ENCODE assay signal across 17 cellular contexts in genomic region chr20:44943828-44944227, GRCh38. TPM values are rescaled to one million over a fixed set of nuclear protein-coding genes. Genes with fewer than 3 reads are reported as not detected.
DNase-seq lines count a peak whose midpoint lies in the region; ATAC-seq, FAIRE-seq and TF ChIP-seq lines count a peak whose summit lies in the region.
"Had no signal": no experiment of that assay in that cellular context is flagged by ENCODE, and none has a peak within 500 bp of the region (broad histone marks: within the 10 kb centered on the region; RNA-seq: fewer than 3 reads in every experiment).

No MANE protein-coding gene starts in this region.

- in situ Hi-C loops in HepG2 (cut with HindIII; ENCODE audit: extremely low pct_ligation_motif_present, low pct_unique_long_range_greater_than_20kb) = no loop called here

- no peak overlapping the region for H3K4me3 Mint-ChIP-seq in activated T-cell treated with anti-CD3 and anti-CD28 coated beads, Interleukin-2, amount 50 U/mL, for 24 hours
- no peak overlapping the region for H3K4me3 Mint-ChIP-seq in activated T-cell treated with anti-CD3 and anti-CD28 coated beads, Interleukin-2, amount 50 U/mL, for 4 hours
- H3K4me3 Mint-ChIP-seq in nephron = no peak overlapping the region
- H3K4me3 Mint-ChIP-seq: CD4-positive, CD25-positive, alpha-beta regulatory T cell had no signal

- H3K9ac ChIP-seq in HepG2 (ENCODE audit: insufficient read depth, low read depth, low read length) = no peak overlapping the region
- H3K9ac ChIP-seq: BLaER1 treated with 17β-estradiol and CSF1 and Interleukin-3, amounts not matched to agents 10 nM and 100 nM; GM23248 had no signal

- no TSS peak for BruUV-seq in HepG2 (replicated peaks; lab: Mats Ljungman, UMichigan)

- H3K27me3 ChIP-seq in HepG2 (ENCODE audit: control insufficient read depth in 1 of 2, insufficient read depth in 2 of 2, low read length in 2 of 2) = no peaks in the 10 kb centered on the region
- H3K27me3 ChIP-seq in right lobe of liver = no peaks in the 10 kb centered on the region
- H3K27me3 ChIP-seq: BLaER1 treated with 17β-estradiol and CSF1 and Interleukin-3, amounts not matched to agents 10 nM and 100 nM had no signal

- peaks cover 19% of the 10 kb centered on the region for H3K4me1 ChIP-seq in HepG2 (ENCODE audit: insufficient read depth, low read length)
- peaks cover 0 to 20% (median 6%) of the 10 kb centered on the region in 4 donors for H3K4me1 ChIP-seq in right lobe of liver
- H3K4me1 ChIP-seq: BLaER1 treated with 17β-estradiol and CSF1 and Interleukin-3, amounts not matched to agents 10 nM and 100 nM had no signal

- no peak overlapping the region for H3K4me3 ChIP-seq in HepG2 (replicated peaks in 1 of 3; ENCODE audit: insufficient read depth in 1 of 3, low read depth in 2 of 3, low read length in 3 of 3)
- H3K4me3 ChIP-seq in right lobe of liver = no peak overlapping the region
- H3K4me3 ChIP-seq: BLaER1 treated with 17β-estradiol and CSF1 and Interleukin-3, amounts not matched to agents 10 nM and 100 nM; GM23248 had no signal

- H3K9me3 ChIP-seq in HepG2 (ENCODE audit: low read length) = no peaks in the 10 kb centered on the region
- no peaks in the 10 kb centered on the region for H3K9me3 ChIP-seq in right lobe of liver
- H3K9me3 ChIP-seq: BLaER1 treated with 17β-estradiol and CSF1 and Interleukin-3, amounts not matched to agents 10 nM and 100 nM had no signal

- H3K4me1 Mint-ChIP-seq in activated T-cell treated with anti-CD3 and anti-CD28 coated beads, Interleukin-2, amount 50 U/mL, for 24 hours (ENCODE audit: low read depth) = no peaks in the 10 kb centered on the region
- peaks cover 6% of the 10 kb centered on the region for H3K4me1 Mint-ChIP-seq in activated T-cell treated with anti-CD3 and anti-CD28 coated beads, Interleukin-2, amount 50 U/mL, for 4 hours (ENCODE audit: low read depth)
- H3K4me1 Mint-ChIP-seq in nephron = no peaks in the 10 kb centered on the region

- H2AFZ ChIP-seq in HepG2 (ENCODE audit: low read length) = no peak overlapping the region
- H2AFZ ChIP-seq: GM23248 had no signal

- no peaks in the 10 kb centered on the region for H3K27me3 Mint-ChIP-seq in activated T-cell treated with anti-CD3 and anti-CD28 coated beads, Interleukin-2, amount 50 U/mL, for 24 hours
- no peaks in the 10 kb centered on the region for H3K27me3 Mint-ChIP-seq in activated T-cell treated with anti-CD3 and anti-CD28 coated beads, Interleukin-2, amount 50 U/mL, for 4 hours (ENCODE audit: low read depth)
- no peaks in the 10 kb centered on the region for H3K27me3 Mint-ChIP-seq in nephron (ENCODE audit: low read depth)
- H3K27me3 Mint-ChIP-seq: CD4-positive, CD25-positive, alpha-beta regulatory T cell had no signal

- H3K79me2 ChIP-seq in HepG2 (ENCODE audit: insufficient read depth, low read length) = no peaks in the 10 kb centered on the region

- POLR2A ChIA-PET in HepG2 (lab: Yijun Ruan, JAX) = interaction anchor here (1.2 to 3.4 kb wide), 2 partner anchors 16 to 23 kb away, joined by 5 to 24 read pairs; partner anchors contain the start of gene TOMM34

- no peak for DNase-seq in activated T-cell treated with anti-CD3 and anti-CD28 coated beads, Interleukin-2, amount 50 U/mL, for 24 hours
- DNase-seq in activated T-cell treated with anti-CD3 and anti-CD28 coated beads, Interleukin-2, amount 50 U/mL, for 4 hours = no peak
- DNase-seq in HepG2 (ENCODE audit: low spot score) (no peak), right lobe of liver (no peak), NCI-H69 (lab: John Stamatoyannopoulos, UW) (no peak)
- DNase-seq in activated naive CD4-positive, alpha-beta T cell treated with Interleukin-2 at 50 U/mL for 16 hours = no peak
- DNase-seq: AML-193; Calu3; CD4-positive, CD25-positive, alpha-beta regulatory T cell; DMS 273 treated with DMSO at 0.1 percent for 48 hours; GM23248 had no signal

- CTCF ChIA-PET in HepG2 (lab: Yijun Ruan, JAX; ENCODE audit: low intra/inter-chr PET ratio, low total read pairs) = no interaction called here

- TF ChIP-seq RAD21 in HepG2 (CRISPR knock-in tag; IDR thresholded peaks at IDR 0.05) = no peak

- H3K36me3 Mint-ChIP-seq in activated T-cell treated with anti-CD3 and anti-CD28 coated beads, Interleukin-2, amount 50 U/mL, for 24 hours (ENCODE audit: low read depth) = peaks cover 99% of the 10 kb centered on the region
- H3K36me3 Mint-ChIP-seq in activated T-cell treated with anti-CD3 and anti-CD28 coated beads, Interleukin-2, amount 50 U/mL, for 4 hours (ENCODE audit: insufficient read depth) = peaks cover 63% of the 10 kb centered on the region
- peaks cover 65% of the 10 kb centered on the region for H3K36me3 Mint-ChIP-seq in nephron (ENCODE audit: low read depth)

- no peak for FAIRE-seq in HepG2 (lab: Jason Lieb, UNC)
- FAIRE-seq: H54, HTR-8/SVneo had no signal

- TF ChIP-seq CTCF in HepG2 (CRISPR knock-in tag; IDR thresholded peaks at IDR 0.05) (no peak), right lobe of liver (IDR thresholded peaks at IDR 0.05) (no peak), nephron (IDR thresholded peaks at IDR 0.05; ENCODE audit: unreplicated experiment in 3 of 3) (no peak)

- H3K27ac ChIP-seq in HepG2 (ENCODE audit: extremely low read length, insufficient read depth, low read length) = no peak overlapping the region
- H3K27ac ChIP-seq in right lobe of liver = no peak overlapping the region
- H3K27ac ChIP-seq: 22Rv1; BLaER1 treated with 17β-estradiol and CSF1 and Interleukin-3, amounts not matched to agents 10 nM and 100 nM; GM23248 had no signal

- TF ChIP-seq POLR2A in HepG2 (IDR thresholded peaks at IDR 0.05; ENCODE audit: insufficient read depth in 1 of 2, low read depth in 2 of 2, low read length in 2 of 2) (no peak), right lobe of liver (IDR thresholded peaks at IDR 0.05) (no peak)

- TF ChIP-seq EP300 in HepG2 (IDR thresholded peaks at IDR 0.05; ENCODE audit: low read depth in 2 of 2, low read length in 2 of 2) = no peak
- TF ChIP-seq EP300 in HepG2 (CRISPR knock-in tag; IDR thresholded peaks at IDR 0.05; ENCODE audit: borderline replicate concordance) = no peak

- no peaks in the 10 kb centered on the region for H3K9me3 Mint-ChIP-seq in activated T-cell treated with anti-CD3 and anti-CD28 coated beads, Interleukin-2, amount 50 U/mL, for 24 hours
- no peaks in the 10 kb centered on the region for H3K9me3 Mint-ChIP-seq in activated T-cell treated with anti-CD3 and anti-CD28 coated beads, Interleukin-2, amount 50 U/mL, for 4 hours
- no peaks in the 10 kb centered on the region for H3K9me3 Mint-ChIP-seq in nephron
- H3K9me3 Mint-ChIP-seq: CD4-positive, CD25-positive, alpha-beta regulatory T cell had no signal

- no peak for ATAC-seq in activated T-cell treated with anti-CD3 and anti-CD28 coated beads, Interleukin-2, amount 50 U/mL, for 4 hours
- no peak for ATAC-seq in HepG2
- ATAC-seq in right lobe of liver = no peak
- ATAC-seq: HCT116 had no signal

- no peak overlapping the region for H3K4me2 ChIP-seq in HepG2 (ENCODE audit: low read depth, low read length)
- H3K4me2 ChIP-seq: BLaER1 treated with 17β-estradiol and CSF1 and Interleukin-3, amounts not matched to agents 10 nM and 100 nM had no signal

- peak overlapping the region; percentile 44 for H3K27ac Mint-ChIP-seq in activated T-cell treated with anti-CD3 and anti-CD28 coated beads, Interleukin-2, amount 50 U/mL, for 24 hours
- peak overlapping the region; percentile 71 to 95 (median 86) for H3K27ac Mint-ChIP-seq in nephron

- H4K20me1 ChIP-seq in HepG2 (ENCODE audit: insufficient read depth, low read length) = no peaks in the 10 kb centered on the region

- peaks cover 56 to 94% of the 10 kb centered on the region in 2 experiments for H3K36me3 ChIP-seq in HepG2 (replicated peaks in 1 of 2; ENCODE audit: control insufficient read depth in 1 of 2, insufficient read depth in 2 of 2, low read length in 2 of 2)
- peaks cover 0 to 43% (median 9%) of the 10 kb centered on the region in 4 donors for H3K36me3 ChIP-seq in right lobe of liver

- intact Hi-C loops in HepG2 (cut with micrococcal nuclease; ENCODE audit: unreplicated experiment) = no loop called here
- intact Hi-C loops in right lobe of liver (cut with DNase I) = no loop called here

- 96% methylated on average over 4 of the region's 4 CpGs for WGBS in HepG2 (ENCODE audit: low lambda C conversion rate)
- 88% methylated on average over 4 of the region's 4 CpGs for WGBS in right lobe of liver (ENCODE audit: insufficient coverage, low coverage, low lambda C conversion rate, missing lambda C conversion rate)

RNA-seq across cellular contexts. Expression of gene TOMM34, which starts 16.4 kb away (rescaled TPM):
- total RNA-seq in activated T-cell treated with anti-CD3 and anti-CD28 coated beads, Interleukin-2, amount 50 U/mL, for 4 hours = 10 to 100 TPM; 70.8 to 76.6 (median 71.6) TPM
- total RNA-seq in HepG2 (2016; rRNA removed; fragmentation: Illumina TruSeq; extraction: Trizol) (52.0 and 73.0 TPM in 2 replicates), right lobe of liver (10 to 100 TPM in 3 of 6 experiments, 1 to 10 TPM in 3; 6.7 to 17.7 (median 10.0) TPM)
- 6.2 and 6.4 TPM in 2 replicates for total RNA-seq in HepG2 (2016; cell fraction: cytosol; rRNA removed; fragmentation: Illumina TruSeq; extraction: Trizol; ENCODE audit: low read depth)
- total RNA-seq in HepG2 (2016; cell fraction: insoluble cytoplasmic fraction; rRNA removed; fragmentation: Illumina TruSeq; extraction: Trizol) = 52.3 and 72.3 TPM in 2 replicates
- total RNA-seq in HepG2 (2016; cell fraction: membrane; rRNA removed; fragmentation: Illumina TruSeq; extraction: Trizol) = 18.0 and 21.0 TPM in 2 replicates
- 24.9 and 25.7 TPM in 2 replicates for total RNA-seq in HepG2 (2016; cell fraction: nucleus; rRNA removed; fragmentation: Illumina TruSeq; extraction: Trizol)
- polyA plus RNA-seq in HepG2 (2011; rRNA removed) = 36.2 and 38.3 TPM in 2 replicates
- polyA plus RNA-seq in HepG2 (2011; cell fraction: cytosol; rRNA removed) = 38.3 and 39.9 TPM in 2 replicates
- polyA plus RNA-seq in HepG2 (2011; cell fraction: nucleus; rRNA removed) = 20.9 and 23.3 TPM in 2 replicates
- 41.6 and 42.7 TPM in 2 replicates for polyA plus RNA-seq in HepG2 (2012)
- 7.7 and 7.8 TPM in 2 replicates for polyA plus RNA-seq in HepG2 (2016; cell fraction: cytosol; fragmentation: Illumina TruSeq; extraction: Trizol; ENCODE audit: low read depth)
- polyA plus RNA-seq in HepG2 (2016; cell fraction: insoluble cytoplasmic fraction; fragmentation: Illumina TruSeq; extraction: Trizol; ENCODE audit: low read depth) = 102 TPM in 2 replicates
- 17.3 and 19.1 TPM in 2 replicates for polyA plus RNA-seq in HepG2 (2016; cell fraction: membrane; fragmentation: Illumina TruSeq; extraction: Trizol; ENCODE audit: low read depth)
- polyA plus RNA-seq in HepG2 (2016; cell fraction: nucleus; fragmentation: Illumina TruSeq; extraction: Trizol; ENCODE audit: insufficient read depth, low read depth) = 45.6 and 46.6 TPM in 2 replicates
- 23.9 and 48.7 TPM in 2 replicates for polyA minus RNA-seq in HepG2 (2011; rRNA and poly(A)+ RNA removed; ENCODE audit: low replicate concordance)
- polyA minus RNA-seq in HepG2 (2011; cell fraction: cytosol; rRNA and poly(A)+ RNA removed) = 11.6 and 12.1 TPM in 2 replicates
- 6.8 and 9.1 TPM in 2 replicates for polyA minus RNA-seq in HepG2 (2011; cell fraction: nucleus; rRNA and poly(A)+ RNA removed)

RNA-seq across cellular contexts. Expression of gene STK4, which starts 22.5 kb away (rescaled TPM):
- 100 to 1,000 TPM; 134 to 157 (median 149) TPM for total RNA-seq in activated T-cell treated with anti-CD3 and anti-CD28 coated beads, Interleukin-2, amount 50 U/mL, for 4 hours
- total RNA-seq in HepG2 (2016; rRNA removed; fragmentation: Illumina TruSeq; extraction: Trizol) = 38.3 and 61.4 TPM in 2 replicates
- total RNA-seq in HepG2 (2016; cell fraction: cytosol; rRNA removed; fragmentation: Illumina TruSeq; extraction: Trizol; ENCODE audit: low read depth) = 7.6 and 8.4 TPM in 2 replicates
- 38.6 and 51.4 TPM in 2 replicates for total RNA-seq in HepG2 (2016; cell fraction: insoluble cytoplasmic fraction; rRNA removed; fragmentation: Illumina TruSeq; extraction: Trizol)
- 17.0 and 19.2 TPM in 2 replicates for total RNA-seq in HepG2 (2016; cell fraction: membrane; rRNA removed; fragmentation: Illumina TruSeq; extraction: Trizol)
- total RNA-seq in HepG2 (2016; cell fraction: nucleus; rRNA removed; fragmentation: Illumina TruSeq; extraction: Trizol) = 46.5 and 48.3 TPM in 2 replicates
- polyA plus RNA-seq in HepG2 (2011; rRNA removed) = 21.2 and 25.6 TPM in 2 replicates
- polyA plus RNA-seq in HepG2 (2011; cell fraction: cytosol; rRNA removed) = 11.6 and 16.8 TPM in 2 replicates
- polyA plus RNA-seq in HepG2 (2011; cell fraction: nucleus; rRNA removed) = 14.7 and 18.6 TPM in 2 replicates
- 16.8 and 20.4 TPM in 2 replicates for polyA plus RNA-seq in HepG2 (2012)
- 1.2 TPM in 2 replicates for polyA plus RNA-seq in HepG2 (2016; cell fraction: cytosol; fragmentation: Illumina TruSeq; extraction: Trizol; ENCODE audit: low read depth)
- polyA plus RNA-seq in HepG2 (2016; cell fraction: insoluble cytoplasmic fraction; fragmentation: Illumina TruSeq; extraction: Trizol; ENCODE audit: low read depth) = 34.7 and 38.5 TPM in 2 replicates
- 4.8 and 5.6 TPM in 2 replicates for polyA plus RNA-seq in HepG2 (2016; cell fraction: membrane; fragmentation: Illumina TruSeq; extraction: Trizol; ENCODE audit: low read depth)
- polyA plus RNA-seq in HepG2 (2016; cell fraction: nucleus; fragmentation: Illumina TruSeq; extraction: Trizol; ENCODE audit: insufficient read depth, low read depth) = 40.8 and 44.8 TPM in 2 replicates
- 23.3 and 33.6 TPM in 2 replicates for polyA minus RNA-seq in HepG2 (2011; rRNA and poly(A)+ RNA removed; ENCODE audit: low replicate concordance)
- 18.8 and 20.9 TPM in 2 replicates for polyA minus RNA-seq in HepG2 (2011; cell fraction: cytosol; rRNA and poly(A)+ RNA removed)
- polyA minus RNA-seq in HepG2 (2011; cell fraction: nucleus; rRNA and poly(A)+ RNA removed) = 67.3 and 85.4 TPM in 2 replicates
- total RNA-seq in right lobe of liver = 10 to 100 TPM in 5 of 6 experiments, 1 to 10 TPM in 1; 9.7 to 17.5 (median 13.4) TPM

RNA-seq across cellular contexts. Expression of gene PABPC1L, which starts 34.0 kb away (rescaled TPM):
- 10 to 100 TPM; 46.2 to 63.0 (median 50.2) TPM for total RNA-seq in activated T-cell treated with anti-CD3 and anti-CD28 coated beads, Interleukin-2, amount 50 U/mL, for 4 hours
- total RNA-seq in HepG2 (2016; rRNA removed; fragmentation: Illumina TruSeq; extraction: Trizol) (6.4 and 30.8 TPM in 2 replicates), right lobe of liver (10 to 100 TPM in 5 of 6 experiments, 1 to 10 TPM in 1; 8.7 to 40.2 (median 27.7) TPM)
- 8.8 and 10.6 TPM in 2 replicates for total RNA-seq in HepG2 (2016; cell fraction: cytosol; rRNA removed; fragmentation: Illumina TruSeq; extraction: Trizol; ENCODE audit: low read depth)
- total RNA-seq in HepG2 (2016; cell fraction: insoluble cytoplasmic fraction; rRNA removed; fragmentation: Illumina TruSeq; extraction: Trizol) = 7.2 and 30.6 TPM in 2 replicates
- 7.7 TPM in 2 replicates for total RNA-seq in HepG2 (2016; cell fraction: membrane; rRNA removed; fragmentation: Illumina TruSeq; extraction: Trizol)
- 68.7 and 74.6 TPM in 2 replicates for total RNA-seq in HepG2 (2016; cell fraction: nucleus; rRNA removed; fragmentation: Illumina TruSeq; extraction: Trizol)
- 252 and 283 TPM in 2 replicates for polyA plus RNA-seq in HepG2 (2011; rRNA removed)
- polyA plus RNA-seq in HepG2 (2011; cell fraction: cytosol; rRNA removed) = 48.8 and 52.2 TPM in 2 replicates
- polyA plus RNA-seq in HepG2 (2011; cell fraction: nucleus; rRNA removed) = 1,815 and 1,864 TPM in 2 replicates
- polyA plus RNA-seq in HepG2 (2012) = 109 and 110 TPM in 2 replicates
- polyA plus RNA-seq in HepG2 (2016; cell fraction: cytosol; fragmentation: Illumina TruSeq; extraction: Trizol; ENCODE audit: low read depth) = 3.4 TPM in 2 replicates
- polyA plus RNA-seq in HepG2 (2016; cell fraction: insoluble cytoplasmic fraction; fragmentation: Illumina TruSeq; extraction: Trizol; ENCODE audit: low read depth) = 8.9 and 10.9 TPM in 2 replicates
- polyA plus RNA-seq in HepG2 (2016; cell fraction: membrane; fragmentation: Illumina TruSeq; extraction: Trizol; ENCODE audit: low read depth) = 4.4 and 4.6 TPM in 2 replicates
- polyA plus RNA-seq in HepG2 (2016; cell fraction: nucleus; fragmentation: Illumina TruSeq; extraction: Trizol; ENCODE audit: insufficient read depth, low read depth) = 374 and 409 TPM in 2 replicates
- polyA minus RNA-seq in HepG2 (2011; rRNA and poly(A)+ RNA removed; ENCODE audit: low replicate concordance) = 12.6 and 64.0 TPM in 2 replicates
- polyA minus RNA-seq in HepG2 (2011; cell fraction: cytosol; rRNA and poly(A)+ RNA removed) = 10.6 and 12.0 TPM in 2 replicates
- 250 and 264 TPM in 2 replicates for polyA minus RNA-seq in HepG2 (2011; cell fraction: nucleus; rRNA and poly(A)+ RNA removed)

RNA-seq across cellular contexts. Expression of gene YWHAB, which starts 58.3 kb away (rescaled TPM):
- total RNA-seq in activated T-cell treated with anti-CD3 and anti-CD28 coated beads, Interleukin-2, amount 50 U/mL, for 4 hours = 100 to 1,000 TPM; 278 to 293 (median 280) TPM
- total RNA-seq in HepG2 (2016; rRNA removed; fragmentation: Illumina TruSeq; extraction: Trizol) (121 and 184 TPM in 2 replicates), right lobe of liver (10 to 100 TPM; 48.7 to 71.1 (median 54.5) TPM)
- 13.1 and 14.3 TPM in 2 replicates for total RNA-seq in HepG2 (2016; cell fraction: cytosol; rRNA removed; fragmentation: Illumina TruSeq; extraction: Trizol; ENCODE audit: low read depth)
- total RNA-seq in HepG2 (2016; cell fraction: insoluble cytoplasmic fraction; rRNA removed; fragmentation: Illumina TruSeq; extraction: Trizol) = 123 and 180 TPM in 2 replicates
- 60.9 and 62.9 TPM in 2 replicates for total RNA-seq in HepG2 (2016; cell fraction: membrane; rRNA removed; fragmentation: Illumina TruSeq; extraction: Trizol)
- total RNA-seq in HepG2 (2016; cell fraction: nucleus; rRNA removed; fragmentation: Illumina TruSeq; extraction: Trizol) = 79.4 and 83.5 TPM in 2 replicates
- polyA plus RNA-seq in HepG2 (2011; rRNA removed) = 64.0 and 77.2 TPM in 2 replicates
- polyA plus RNA-seq in HepG2 (2011; cell fraction: cytosol; rRNA removed) = 41.7 and 66.1 TPM in 2 replicates
- polyA plus RNA-seq in HepG2 (2011; cell fraction: nucleus; rRNA removed) = 28.9 and 37.6 TPM in 2 replicates
- 122 and 130 TPM in 2 replicates for polyA plus RNA-seq in HepG2 (2012)
- polyA plus RNA-seq in HepG2 (2016; cell fraction: cytosol; fragmentation: Illumina TruSeq; extraction: Trizol; ENCODE audit: low read depth) = 22.2 and 23.8 TPM in 2 replicates
- polyA plus RNA-seq in HepG2 (2016; cell fraction: insoluble cytoplasmic fraction; fragmentation: Illumina TruSeq; extraction: Trizol; ENCODE audit: low read depth) = 254 and 256 TPM in 2 replicates
- 47.1 and 50.3 TPM in 2 replicates for polyA plus RNA-seq in HepG2 (2016; cell fraction: membrane; fragmentation: Illumina TruSeq; extraction: Trizol; ENCODE audit: low read depth)
- 121 and 126 TPM in 2 replicates for polyA plus RNA-seq in HepG2 (2016; cell fraction: nucleus; fragmentation: Illumina TruSeq; extraction: Trizol; ENCODE audit: insufficient read depth, low read depth)
- polyA minus RNA-seq in HepG2 (2011; rRNA and poly(A)+ RNA removed; ENCODE audit: low replicate concordance) = 22.5 and 46.6 TPM in 2 replicates
- polyA minus RNA-seq in HepG2 (2011; cell fraction: cytosol; rRNA and poly(A)+ RNA removed) = 38.2 and 43.5 TPM in 2 replicates
- 64.2 and 67.4 TPM in 2 replicates for polyA minus RNA-seq in HepG2 (2011; cell fraction: nucleus; rRNA and poly(A)+ RNA removed)
